2 cellular contexts compared by ENCODE assay signal in genomic region chr10:90822508-90822907, GRCh38.
TF ChIP-seq lines count a peak whose summit lies in the region.

No MANE protein-coding gene starts in this region.

TF ChIP-seq in GM23338, 12 proteins besides CTCF, POLR2A, EP300 and RAD21 (continued from another document):
- TF ChIP-seq, protein P1, sequence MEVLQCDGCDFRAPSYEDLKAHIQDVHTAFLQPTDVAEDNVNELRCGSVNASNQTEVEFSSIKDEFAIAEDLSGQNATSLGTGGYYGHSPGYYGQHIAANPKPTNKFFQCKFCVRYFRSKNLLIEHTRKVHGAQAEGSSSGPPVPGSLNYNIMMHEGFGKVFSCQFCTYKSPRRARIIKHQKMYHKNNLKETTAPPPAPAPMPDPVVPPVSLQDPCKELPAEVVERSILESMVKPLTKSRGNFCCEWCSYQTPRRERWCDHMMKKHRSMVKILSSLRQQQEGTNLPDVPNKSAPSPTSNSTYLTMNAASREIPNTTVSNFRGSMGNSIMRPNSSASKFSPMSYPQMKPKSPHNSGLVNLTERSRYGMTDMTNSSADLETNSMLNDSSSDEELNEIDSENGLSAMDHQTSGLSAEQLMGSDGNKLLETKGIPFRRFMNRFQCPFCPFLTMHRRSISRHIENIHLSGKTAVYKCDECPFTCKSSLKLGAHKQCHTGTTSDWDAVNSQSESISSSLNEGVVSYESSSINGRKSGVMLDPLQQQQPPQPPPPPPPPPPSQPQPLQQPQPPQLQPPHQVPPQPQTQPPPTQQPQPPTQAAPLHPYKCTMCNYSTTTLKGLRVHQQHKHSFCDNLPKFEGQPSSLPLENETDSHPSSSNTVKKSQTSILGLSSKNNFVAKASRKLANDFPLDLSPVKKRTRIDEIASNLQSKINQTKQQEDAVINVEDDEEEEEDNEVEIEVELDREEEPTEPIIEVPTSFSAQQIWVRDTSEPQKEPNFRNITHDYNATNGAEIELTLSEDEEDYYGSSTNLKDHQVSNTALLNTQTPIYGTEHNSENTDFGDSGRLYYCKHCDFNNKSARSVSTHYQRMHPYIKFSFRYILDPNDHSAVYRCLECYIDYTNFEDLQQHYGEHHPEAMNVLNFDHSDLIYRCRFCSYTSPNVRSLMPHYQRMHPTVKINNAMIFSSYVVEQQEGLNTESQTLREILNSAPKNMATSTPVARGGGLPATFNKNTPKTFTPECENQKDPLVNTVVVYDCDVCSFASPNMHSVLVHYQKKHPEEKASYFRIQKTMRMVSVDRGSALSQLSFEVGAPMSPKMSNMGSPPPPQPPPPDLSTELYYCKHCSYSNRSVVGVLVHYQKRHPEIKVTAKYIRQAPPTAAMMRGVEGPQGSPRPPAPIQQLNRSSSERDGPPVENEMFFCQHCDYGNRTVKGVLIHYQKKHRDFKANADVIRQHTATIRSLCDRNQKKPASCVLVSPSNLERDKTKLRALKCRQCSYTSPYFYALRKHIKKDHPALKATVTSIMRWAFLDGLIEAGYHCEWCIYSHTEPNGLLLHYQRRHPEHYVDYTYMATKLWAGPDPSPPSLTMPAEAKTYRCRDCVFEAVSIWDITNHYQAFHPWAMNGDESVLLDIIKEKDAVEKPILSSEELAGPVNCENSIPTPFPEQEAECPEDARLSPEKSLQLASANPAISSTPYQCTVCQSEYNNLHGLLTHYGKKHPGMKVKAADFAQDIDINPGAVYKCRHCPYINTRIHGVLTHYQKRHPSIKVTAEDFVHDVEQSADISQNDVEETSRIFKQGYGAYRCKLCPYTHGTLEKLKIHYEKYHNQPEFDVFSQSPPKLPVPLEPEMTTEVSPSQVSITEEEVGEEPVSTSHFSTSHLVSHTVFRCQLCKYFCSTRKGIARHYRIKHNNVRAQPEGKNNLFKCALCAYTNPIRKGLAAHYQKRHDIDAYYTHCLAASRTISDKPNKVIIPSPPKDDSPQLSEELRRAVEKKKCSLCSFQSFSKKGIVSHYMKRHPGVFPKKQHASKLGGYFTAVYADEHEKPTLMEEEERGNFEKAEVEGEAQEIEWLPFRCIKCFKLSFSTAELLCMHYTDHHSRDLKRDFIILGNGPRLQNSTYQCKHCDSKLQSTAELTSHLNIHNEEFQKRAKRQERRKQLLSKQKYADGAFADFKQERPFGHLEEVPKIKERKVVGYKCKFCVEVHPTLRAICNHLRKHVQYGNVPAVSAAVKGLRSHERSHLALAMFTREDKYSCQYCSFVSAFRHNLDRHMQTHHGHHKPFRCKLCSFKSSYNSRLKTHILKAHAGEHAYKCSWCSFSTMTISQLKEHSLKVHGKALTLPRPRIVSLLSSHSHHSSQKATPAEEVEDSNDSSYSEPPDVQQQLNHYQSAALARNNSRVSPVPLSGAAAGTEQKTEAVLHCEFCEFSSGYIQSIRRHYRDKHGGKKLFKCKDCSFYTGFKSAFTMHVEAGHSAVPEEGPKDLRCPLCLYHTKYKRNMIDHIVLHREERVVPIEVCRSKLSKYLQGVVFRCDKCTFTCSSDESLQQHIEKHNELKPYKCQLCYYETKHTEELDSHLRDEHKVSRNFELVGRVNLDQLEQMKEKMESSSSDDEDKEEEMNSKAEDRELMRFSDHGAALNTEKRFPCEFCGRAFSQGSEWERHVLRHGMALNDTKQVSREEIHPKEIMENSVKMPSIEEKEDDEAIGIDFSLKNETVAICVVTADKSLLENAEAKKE (CRISPR knock-in tag; IDR thresholded peaks at IDR 0.05) = no peak
TF ChIP-seq in GM23338: peak in this region for 0.

TF ChIP-seq in WTC11, 78 proteins besides CTCF, POLR2A, EP300 and RAD21 (continued from another document):
- TF ChIP-seq, protein P2, sequence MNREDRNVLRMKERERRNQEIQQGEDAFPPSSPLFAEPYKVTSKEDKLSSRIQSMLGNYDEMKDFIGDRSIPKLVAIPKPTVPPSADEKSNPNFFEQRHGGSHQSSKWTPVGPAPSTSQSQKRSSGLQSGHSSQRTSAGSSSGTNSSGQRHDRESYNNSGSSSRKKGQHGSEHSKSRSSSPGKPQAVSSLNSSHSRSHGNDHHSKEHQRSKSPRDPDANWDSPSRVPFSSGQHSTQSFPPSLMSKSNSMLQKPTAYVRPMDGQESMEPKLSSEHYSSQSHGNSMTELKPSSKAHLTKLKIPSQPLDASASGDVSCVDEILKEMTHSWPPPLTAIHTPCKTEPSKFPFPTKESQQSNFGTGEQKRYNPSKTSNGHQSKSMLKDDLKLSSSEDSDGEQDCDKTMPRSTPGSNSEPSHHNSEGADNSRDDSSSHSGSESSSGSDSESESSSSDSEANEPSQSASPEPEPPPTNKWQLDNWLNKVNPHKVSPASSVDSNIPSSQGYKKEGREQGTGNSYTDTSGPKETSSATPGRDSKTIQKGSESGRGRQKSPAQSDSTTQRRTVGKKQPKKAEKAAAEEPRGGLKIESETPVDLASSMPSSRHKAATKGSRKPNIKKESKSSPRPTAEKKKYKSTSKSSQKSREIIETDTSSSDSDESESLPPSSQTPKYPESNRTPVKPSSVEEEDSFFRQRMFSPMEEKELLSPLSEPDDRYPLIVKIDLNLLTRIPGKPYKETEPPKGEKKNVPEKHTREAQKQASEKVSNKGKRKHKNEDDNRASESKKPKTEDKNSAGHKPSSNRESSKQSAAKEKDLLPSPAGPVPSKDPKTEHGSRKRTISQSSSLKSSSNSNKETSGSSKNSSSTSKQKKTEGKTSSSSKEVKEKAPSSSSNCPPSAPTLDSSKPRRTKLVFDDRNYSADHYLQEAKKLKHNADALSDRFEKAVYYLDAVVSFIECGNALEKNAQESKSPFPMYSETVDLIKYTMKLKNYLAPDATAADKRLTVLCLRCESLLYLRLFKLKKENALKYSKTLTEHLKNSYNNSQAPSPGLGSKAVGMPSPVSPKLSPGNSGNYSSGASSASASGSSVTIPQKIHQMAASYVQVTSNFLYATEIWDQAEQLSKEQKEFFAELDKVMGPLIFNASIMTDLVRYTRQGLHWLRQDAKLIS (CRISPR knock-in tag; IDR thresholded peaks at IDR 0.05; ENCODE audit: borderline replicate concordance) = no peak
